Comparison of ENCODE assay signal across 1 cellular context in genomic region chr9:37775216-37775919, GRCh38.
TF ChIP-seq lines count a peak whose summit lies in the region.

No MANE protein-coding gene starts in this region.

TF ChIP-seq in endothelial cell of umbilical vein, 7 proteins besides CTCF, POLR2A, EP300 and RAD21:
- TF ChIP-seq MAX (IDR thresholded peaks at IDR 0.05; ENCODE audit: insufficient read depth, insufficient read length) (no peak), MYC (IDR thresholded peaks at IDR 0.05; ENCODE audit: low read depth, low read length) (no peak), FOS (IDR thresholded peaks at IDR 0.05; ENCODE audit: borderline replicate concordance, insufficient read depth, low read length) (no peak), GATA2 (IDR thresholded peaks at IDR 0.05; ENCODE audit: insufficient read depth, insufficient read length, low read depth, low read length) (no peak), JUN (IDR thresholded peaks at IDR 0.05; ENCODE audit: borderline replicate concordance, insufficient read depth, insufficient read length, low read depth) (no peak), EZH2 (IDR thresholded peaks at IDR 0.05; ENCODE audit: borderline replicate concordance, low read depth, low read length, severe bottlenecking) (no peak), POLR2AphosphoS5 (IDR thresholded peaks at IDR 0.05; ENCODE audit: insufficient read depth, low read depth, low read length) (no peak)
